ENCODE assay signal across 8 cellular contexts in the genomic region with DNA sequence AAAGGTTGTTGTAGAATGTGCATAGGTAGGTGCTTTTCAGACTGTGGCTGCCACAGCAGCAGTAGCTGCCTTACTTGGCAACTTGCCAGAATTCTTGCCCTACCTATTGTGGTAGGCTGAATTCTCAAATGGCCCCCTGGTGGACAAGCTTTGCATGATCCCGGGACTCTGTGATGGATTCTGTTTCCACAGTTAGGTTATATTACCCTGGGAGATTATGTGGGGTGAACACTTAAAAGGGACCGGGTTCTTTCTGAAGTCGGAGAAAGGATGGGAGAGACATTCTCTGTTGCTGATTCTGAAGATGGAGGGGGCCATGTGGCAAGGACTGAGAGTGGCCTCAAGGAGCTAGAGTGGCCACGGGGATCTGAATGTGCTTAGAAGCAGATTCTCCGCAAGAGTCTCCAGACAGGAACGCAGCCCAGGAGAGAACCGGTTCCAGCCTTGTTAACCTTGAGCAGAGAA.
DNase-seq lines count a peak whose midpoint lies in the region; ATAC-seq and TF ChIP-seq lines count a peak whose summit lies in the region.

No MANE protein-coding gene starts in this region.

- peaks cover 10% of the 10 kb centered on the region for H3K4me1 ChIP-seq in RWPE2 (ENCODE audit: insufficient read depth, poor library complexity, severe bottlenecking)

- H3K9me3 ChIP-seq in RWPE2 (ENCODE audit: severe bottlenecking): no peaks in the 10 kb centered on the region

- H3K4me3 ChIP-seq in RWPE2 (ENCODE audit: severe bottlenecking) (no peak overlapping the region), astrocyte of the cerebellum (ENCODE audit: low read depth, low read length) (no peak overlapping the region)

- in situ Hi-C loops in astrocyte of the cerebellum (cut with HindIII; ENCODE audit: low sequenced_read_pairs): no loop called here

- DNase-seq in D341Med (ENCODE audit: low spot score): peak; percentile 58
- DNase-seq in HUDEP-2 (lab: John Stamatoyannopoulos, UW; ENCODE audit: unreplicated experiment in 76 of 76): peak in 72 of 76 experiments; percentile 20 to 92 (median 72)
- peak; percentile 78 for DNase-seq in RWPE2 (ENCODE audit: low spot score)
- peak; percentile 68 for DNase-seq in astrocyte of the cerebellum (ENCODE audit: low read depth)
- DNase-seq in inferior parietal cortex (ENCODE audit: extremely low spot score): peak; percentile 36
- DNase-seq in stimulated activated CD4-positive, alpha-beta T cell treated with anti-CD3 and anti-CD28 coated beads, Interleukin-4, amount 100 ng/mL, for 4 hours: peak; percentile 27

- peak; percentile 82; the same call in 2 of the 3 replicates for ATAC-seq in RWPE2 (ENCODE audit: low read depth)
- ATAC-seq in GM21381 (IDR thresholded peaks at IDR 0.05; ENCODE audit: unreplicated experiment): no peak
- no peak for ATAC-seq in HG03025 (IDR thresholded peaks at IDR 0.05; ENCODE audit: low FRiP score, unreplicated experiment)

- H3K27me3 ChIP-seq in RWPE2 (ENCODE audit: insufficient read depth, poor library complexity, severe bottlenecking): no peaks in the 10 kb centered on the region

- no peak overlapping the region for H3K27ac ChIP-seq in RWPE2 (ENCODE audit: poor library complexity, severe bottlenecking)

- TF ChIP-seq CTCF in RWPE2 (IDR thresholded peaks at IDR 0.05; ENCODE audit: poor library complexity, severe bottlenecking) (peak; percentile 74), astrocyte of the cerebellum (IDR thresholded peaks at IDR 0.05; ENCODE audit: low read depth, low read length, missing control alignments) (peak; percentile 67)

- H3K36me3 ChIP-seq in RWPE2 (ENCODE audit: low read depth): no peaks in the 10 kb centered on the region

Comparison
In these comparisons a context has a peak if more than half of its experiments do, and no peak if none do; other contexts are left out.
1. DNase-seq: peak in every context shown above with its lines; median percentile 78 in RWPE2; 72 in HUDEP-2; 68 in astrocyte of the cerebellum; 58 in D341Med; 36 in inferior parietal cortex; 27 in stimulated activated CD4-positive, alpha-beta T cell treated with anti-CD3 and anti-CD28 coated beads, Interleukin-4, amount 100 ng/mL, for 4 hours.